ENCODE assay signal across 19 cellular contexts in the genomic region with DNA sequence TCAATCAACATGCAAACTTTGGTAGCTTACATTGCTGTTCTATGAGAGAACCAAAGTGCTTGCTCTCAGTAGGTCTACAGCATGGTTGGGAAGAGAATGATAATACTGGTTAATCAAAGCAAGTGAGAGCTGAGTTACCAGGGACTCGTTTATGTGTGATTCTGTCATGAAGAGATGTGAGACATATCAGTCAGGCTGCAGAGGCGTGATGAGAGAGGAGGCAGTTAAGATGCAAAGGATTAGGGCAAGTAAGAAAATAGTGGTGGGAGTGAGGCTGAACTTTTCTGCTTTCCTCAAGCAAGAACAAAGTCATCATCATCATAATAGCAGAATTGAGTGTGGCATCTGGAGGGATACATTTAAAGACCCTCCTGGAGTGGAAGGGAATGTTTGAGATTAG.
DNase-seq lines count a peak whose midpoint lies in the region; ATAC-seq and TF ChIP-seq lines count a peak whose summit lies in the region.
"Had no signal": no experiment of that assay in that cellular context is flagged by ENCODE, and none has a peak within 500 bp of the region (broad histone marks: within the 10 kb centered on the region; RNA-seq: fewer than 3 reads in every experiment).

No MANE protein-coding gene starts in this region.

- H3K4me3 ChIP-seq in GM23338 (no peak overlapping the region), HAP-1 (no peak overlapping the region)
- H3K4me3 ChIP-seq: A549; BLaER1 treated with 17β-estradiol and CSF1 and Interleukin-3, amounts not matched to agents 10 nM and 100 nM had no signal

- no peaks in the 10 kb centered on the region for H3K79me2 ChIP-seq in GM23338 (replicated peaks; ENCODE audit: insufficient read depth)

- H3K27ac ChIP-seq in GM23338 (ENCODE audit: low read depth) (no peak overlapping the region), cingulate gyrus (ENCODE audit: low read depth, low read length) (peak overlapping the region; percentile 15)
- H3K27ac ChIP-seq: 22Rv1; A549; BLaER1 treated with 17β-estradiol and CSF1 and Interleukin-3, amounts not matched to agents 10 nM and 100 nM; C4-2B had no signal

- no peaks in the 10 kb centered on the region for H4K20me1 ChIP-seq in GM23338 (replicated peaks; ENCODE audit: insufficient read depth)
- H4K20me1 ChIP-seq: BLaER1 treated with 17β-estradiol and CSF1 and Interleukin-3, amounts not matched to agents 10 nM and 100 nM had no signal

- no peaks in the 10 kb centered on the region for H3K27me3 ChIP-seq in GM23338 (ENCODE audit: insufficient read depth)
- H3K27me3 ChIP-seq in HAP-1 (ENCODE audit: low read depth), result no peaks in the 10 kb centered on the region
- H3K27me3 ChIP-seq: BLaER1 treated with 17β-estradiol and CSF1 and Interleukin-3, amounts not matched to agents 10 nM and 100 nM had no signal

- 0 out of 2 replicates have a peak overlapping the region, but pooled peaks have one; percentile 48 for H3K4me2 ChIP-seq in GM23338
- H3K4me2 ChIP-seq: A549; BLaER1 treated with 17β-estradiol and CSF1 and Interleukin-3, amounts not matched to agents 10 nM and 100 nM had no signal

- H3K4me3 Mint-ChIP-seq in GM23338, result no peak overlapping the region
- H3K4me3 Mint-ChIP-seq: B cell; CD4-positive, alpha-beta T cell; CD8-positive, alpha-beta T cell had no signal

- peaks cover 8% of the 10 kb centered on the region; the same call in 2 of the 3 replicates for H3K4me1 Mint-ChIP-seq in GM23338
- H3K4me1 Mint-ChIP-seq: B cell had no signal

- H3K27ac Mint-ChIP-seq in GM23338, result 0 out of 2 replicates have a peak overlapping the region, but pooled peaks have one; percentile 0
- H3K27ac Mint-ChIP-seq: B cell; CD4-positive, alpha-beta T cell; CD8-positive, alpha-beta T cell had no signal

- DNase-seq in GM23338 (ENCODE audit: low spot score) (peak; percentile 9), HAP-1 (ENCODE audit: low spot score in 2 of 2) (peak; percentile 27 to 67), putamen (ENCODE audit: low spot score) (peak; percentile 9), anterior cingulate cortex (lab: John Stamatoyannopoulos, UW) (no peak), NCI-H1930 (lab: John Stamatoyannopoulos, UW) (no peak)
- DNase-seq: AML-193; Caco-2; Calu3; CD4-positive, alpha-beta T cell; CD8-positive, alpha-beta T cell; DMS79 treated with DMSO at 0.1 percent for 48 hours; GF-D8 had no signal

- H3K36me3 ChIP-seq in GM23338 (ENCODE audit: insufficient read depth) (no peaks in the 10 kb centered on the region), HAP-1 (replicated peaks) (no peaks in the 10 kb centered on the region)
- H3K36me3 ChIP-seq: BLaER1 treated with 17β-estradiol and CSF1 and Interleukin-3, amounts not matched to agents 10 nM and 100 nM had no signal

- H3K9me3 ChIP-seq in HAP-1, result no peaks in the 10 kb centered on the region
- H3K9me3 ChIP-seq: A549; BLaER1 treated with 17β-estradiol and CSF1 and Interleukin-3, amounts not matched to agents 10 nM and 100 nM; Caco-2 had no signal

- H3F3A ChIP-seq in GM23338 (replicated peaks; ENCODE audit: low read depth), result no peaks in the 10 kb centered on the region

- in situ Hi-C loops in HAP-1 (cut with MboI; ENCODE audit: low sequenced_read_pairs), result no loop called here

- H2AFZ ChIP-seq in GM23338, result peak overlapping the region; percentile 58; the same call in 1 of the 2 replicates

- H3K9me3 Mint-ChIP-seq in GM23338, result no peaks in the 10 kb centered on the region; the same call in 2 of the 3 replicates
- H3K9me3 Mint-ChIP-seq: CD4-positive, alpha-beta T cell; CD8-positive, alpha-beta T cell had no signal

- H3K27me3 Mint-ChIP-seq in GM23338 (ENCODE audit: insufficient read depth, low read depth, poor library complexity), result peaks cover 2% of the 10 kb centered on the region
- H3K27me3 Mint-ChIP-seq: CD4-positive, alpha-beta T cell had no signal

- no peaks in the 10 kb centered on the region for H3K36me3 Mint-ChIP-seq in GM23338 (ENCODE audit: low read depth)
- H3K36me3 Mint-ChIP-seq: CD8-positive, alpha-beta T cell had no signal

- TF ChIP-seq CTCF in GM23338 (conservative IDR thresholded peaks at IDR 0.05; ENCODE audit: low read depth in 2 of 2), result no peak

- ATAC-seq in GM23338 (no peak), esophagus mucosa (no peak)
- ATAC-seq: A549; CD8-positive, alpha-beta T cell had no signal

- H3K4me1 ChIP-seq in GM23338 (ENCODE audit: insufficient read depth), result no peaks in the 10 kb centered on the region; the same call in none of the 2 replicates
- peaks cover 22% of the 10 kb centered on the region for H3K4me1 ChIP-seq in HAP-1
- H3K4me1 ChIP-seq: A549; BLaER1 treated with 17β-estradiol and CSF1 and Interleukin-3, amounts not matched to agents 10 nM and 100 nM; Caco-2 had no signal

- no peaks in the 10 kb centered on the region for H3K9me2 ChIP-seq in GM23338 (ENCODE audit: insufficient read depth)

TF ChIP-seq in GM23338, 12 proteins besides CTCF, POLR2A, EP300 and RAD21:
- TF ChIP-seq JUNB (IDR thresholded peaks at IDR 0.05; ENCODE audit: unreplicated experiment) (no peak), ZNF114 (CRISPR knock-in tag; IDR thresholded peaks at IDR 0.05) (no peak)
TF ChIP-seq in GM23338: peak in this region for 0.

Comparison
In these comparisons a context has a peak if more than half of its experiments do, and no peak if none do; other contexts are left out.
1. DNase-seq: peak in GM23338 (single experiment), HAP-1 (2 of 2) and putamen (single experiment); none in anterior cingulate cortex (0 of 58) and NCI-H1930 (0 of 2).